In the genomic region with DNA sequence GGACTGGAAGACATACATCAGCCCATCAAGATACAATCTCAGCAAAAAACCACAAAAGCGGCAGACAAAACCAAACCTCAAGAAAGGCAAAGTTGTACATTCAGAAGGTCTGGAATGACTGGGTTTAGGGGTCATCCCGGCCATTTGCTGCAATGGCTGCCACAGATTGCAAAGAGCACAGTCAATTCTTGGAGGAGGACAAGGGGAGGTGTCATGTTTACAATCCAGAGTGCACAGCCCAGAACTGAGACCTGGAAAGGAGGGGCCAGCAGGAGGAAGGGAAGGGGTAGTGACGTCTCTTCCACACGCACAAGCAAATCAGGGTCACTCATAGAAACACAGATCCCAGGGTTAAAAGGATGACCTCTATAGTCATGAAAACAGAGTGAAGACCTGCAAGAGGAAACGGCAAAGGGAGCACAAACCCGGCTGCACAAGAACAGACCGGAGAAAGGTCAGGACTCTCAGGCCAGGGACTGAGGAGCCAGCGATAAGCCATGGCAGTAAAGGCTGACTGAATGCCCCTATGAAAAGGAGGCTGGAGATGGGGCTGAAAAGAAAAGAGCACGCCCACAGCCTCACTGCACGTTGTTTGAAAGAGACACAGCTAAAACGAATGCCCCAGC, we compare ENCODE assay signal across 20 cellular contexts. TPM values are rescaled to one million over a fixed set of nuclear protein-coding genes. Genes with fewer than 3 reads are reported as not detected.
DNase-seq lines count a peak whose midpoint lies in the region; ATAC-seq and TF ChIP-seq lines count a peak whose summit lies in the region.
"Had no signal": no experiment of that assay in that cellular context is flagged by ENCODE, and none has a peak within 500 bp of the region (broad histone marks: within the 10 kb centered on the region; RNA-seq: fewer than 3 reads in every experiment).

No MANE protein-coding gene starts in this region.

- no peak overlapping the region for H3K9ac ChIP-seq in mammary epithelial cell (ENCODE audit: insufficient read depth, low read length)

- H3K4me1 ChIP-seq in mammary epithelial cell (ENCODE audit: insufficient read depth, low read length) (no peaks in the 10 kb centered on the region), breast epithelium (no peaks in the 10 kb centered on the region), right lobe of liver (no peaks in the 10 kb centered on the region)
- H3K4me1 ChIP-seq: vagina had no signal

- H3K27ac ChIP-seq in mammary epithelial cell (ENCODE audit: insufficient read depth, low read depth, low read length) = no peak overlapping the region
- H3K27ac ChIP-seq in breast epithelium = no peak overlapping the region
- no peak overlapping the region for H3K27ac ChIP-seq in right lobe of liver
- H3K27ac ChIP-seq: coronary artery, vagina, VCaP had no signal

- H3K36me3 ChIP-seq in mammary epithelial cell (ENCODE audit: insufficient read depth, low read length) = no peaks in the 10 kb centered on the region
- H3K36me3 ChIP-seq in breast epithelium = no peaks in the 10 kb centered on the region
- H3K36me3 ChIP-seq in right lobe of liver = no peaks in the 10 kb centered on the region
- H3K36me3 ChIP-seq: vagina had no signal

- no peak overlapping the region for H3K27ac Mint-ChIP-seq in stimulated activated effector memory CD8-positive, alpha-beta T cell treated with anti-CD3 and anti-CD28 coated beads, Interleukin-12 subunit alpha, Interleukin-12 subunit beta, amount 100 ng/mL, for 72 hours
- H3K27ac Mint-ChIP-seq: CD4-positive, alpha-beta T cell had no signal

- no peak for TF ChIP-seq POLR2A in breast epithelium (IDR thresholded peaks at IDR 0.05)
- TF ChIP-seq POLR2A in right lobe of liver (IDR thresholded peaks at IDR 0.05) = no peak

- H3K27me3 ChIP-seq in mammary epithelial cell (ENCODE audit: insufficient read depth, low read length) (no peaks in the 10 kb centered on the region), breast epithelium (peaks cover 0 to 2% of the 10 kb centered on the region in 2 donors), right lobe of liver (no peaks in the 10 kb centered on the region)
- H3K27me3 ChIP-seq: vagina had no signal

- dilution Hi-C loops in mammary epithelial cell (cut with HindIII; ENCODE audit: low sequenced_read_pairs) = loop anchor here (5.0 to 25.0 kb wide), 3 partner anchors 65 to 223 kb away; no protein-coding TSS in a partner anchor

- H3K36me3 Mint-ChIP-seq in stimulated activated effector memory CD8-positive, alpha-beta T cell treated with anti-CD3 and anti-CD28 coated beads, Interleukin-12 subunit alpha, Interleukin-12 subunit beta, amount 100 ng/mL, for 72 hours = no peaks in the 10 kb centered on the region

- BruUV-seq in mammary epithelial cell (replicated peaks; lab: Mats Ljungman, UMichigan) = no TSS peak

- no peak overlapping the region for H2AFZ ChIP-seq in mammary epithelial cell (ENCODE audit: low read depth, low read length)

- ATAC-seq in right lobe of liver (peak; percentile 67 to 90 (median 80)), HG03025 (IDR thresholded peaks at IDR 0.05; ENCODE audit: low FRiP score, unreplicated experiment) (no peak)
- ATAC-seq in stimulated activated effector memory CD8-positive, alpha-beta T cell treated with anti-CD3 and anti-CD28 coated beads, Interleukin-12 subunit alpha, Interleukin-12 subunit beta, amount 100 ng/mL, for 72 hours = peak; percentile 57
- ATAC-seq: A549, PC-3 had no signal

- H3K9me3 ChIP-seq in mammary epithelial cell (replicated peaks; ENCODE audit: insufficient read depth, low read length) (no peaks in the 10 kb centered on the region), breast epithelium (peaks cover 0 to 31% of the 10 kb centered on the region in 2 donors), right lobe of liver (peaks cover 0 to 18% (median 0%) of the 10 kb centered on the region in 4 donors)

- TF ChIP-seq CTCF in mammary epithelial cell (conservative IDR thresholded peaks at IDR 0.05 in 1 of 2, IDR thresholded peaks at IDR 0.05 in 1 of 2; ENCODE audit: extremely low read depth in 1 of 2, insufficient read depth in 1 of 2, low read depth in 1 of 2, low read length in 2 of 2) = no peak
- no peak for TF ChIP-seq CTCF in breast epithelium (IDR thresholded peaks at IDR 0.05)
- no peak for TF ChIP-seq CTCF in cardiac fibroblast (IDR thresholded peaks at IDR 0.05; ENCODE audit: low read depth, low read length)
- no peak for TF ChIP-seq CTCF in right lobe of liver (IDR thresholded peaks at IDR 0.05)

- H3K4me1 Mint-ChIP-seq in stimulated activated effector memory CD8-positive, alpha-beta T cell treated with anti-CD3 and anti-CD28 coated beads, Interleukin-12 subunit alpha, Interleukin-12 subunit beta, amount 100 ng/mL, for 72 hours = peaks cover 6% of the 10 kb centered on the region

- peak; percentile 20 for DNase-seq in mammary epithelial cell
- no peak for DNase-seq in breast epithelium (ENCODE audit: low spot score in 2 of 2)
- peak; percentile 7 to 15 for DNase-seq in cardiac fibroblast (ENCODE audit: low read depth in 2 of 2)
- peak; percentile 26 to 41 (median 27) for DNase-seq in right lobe of liver
- no peak for DNase-seq in stimulated activated effector memory CD8-positive, alpha-beta T cell treated with anti-CD3 and anti-CD28 coated beads, Interleukin-12 subunit alpha, Interleukin-12 subunit beta, amount 100 ng/mL, for 72 hours (ENCODE audit: low spot score in 2 of 2)
- DNase-seq in activated naive CD4-positive, alpha-beta T cell treated with anti-CD3 and anti-CD28 coated beads, Interleukin-2, amount 50 U/mL, for 16 hours = no peak
- no peak for DNase-seq in iPS-NIHi7 (ENCODE audit: extremely low spot score)
- DNase-seq: activated effector memory CD4-positive, alpha-beta T cell treated with anti-CD3 and anti-CD28 coated beads, Interleukin-2, amount 50 U/mL, for 16 hours; CD4-positive, alpha-beta T cell; MV-4-11; NCI-H2081 treated with DMSO at 0.1 percent for 48 hours; PC-3; SW 1271 had no signal

- intact Hi-C loops in mammary epithelial cell (cut with micrococcal nuclease) = no loop called here
- intact Hi-C loops in breast epithelium (cut with DNase I; ENCODE audit: low total_unique reads) = no loop called here
- intact Hi-C loops in right lobe of liver (cut with DNase I) = no loop called here

- H3K4me2 ChIP-seq in mammary epithelial cell (ENCODE audit: insufficient read depth, low read depth, low read length) = no peak overlapping the region
- H3K4me2 ChIP-seq: A549 had no signal

- 57% methylated on average over 10 of the region's 11 CpGs for WGBS in mammary epithelial cell (ENCODE audit: low coverage, missing lambda C conversion rate)
- 30% methylated on average over 10 of the region's 11 CpGs for WGBS in right lobe of liver (ENCODE audit: insufficient coverage, low coverage, low lambda C conversion rate, missing lambda C conversion rate)

- CTCF ChIA-PET in mammary epithelial cell (lab: Charles Lee; ENCODE audit: low non-redundant PET) = no interaction called here

- no peaks in the 10 kb centered on the region for H3K79me2 ChIP-seq in mammary epithelial cell (ENCODE audit: insufficient read depth, low read length)

- H3K9me3 Mint-ChIP-seq in stimulated activated effector memory CD8-positive, alpha-beta T cell treated with anti-CD3 and anti-CD28 coated beads, Interleukin-12 subunit alpha, Interleukin-12 subunit beta, amount 100 ng/mL, for 72 hours = peaks cover 17% of the 10 kb centered on the region

- H4K20me1 ChIP-seq in mammary epithelial cell (ENCODE audit: insufficient read depth, low read length) = no peaks in the 10 kb centered on the region

- H3K4me3 ChIP-seq in mammary epithelial cell (replicated peaks in 1 of 3; ENCODE audit: insufficient read depth in 1 of 3, low read depth in 2 of 3, low read length in 3 of 3) (no peak overlapping the region), breast epithelium (no peak overlapping the region), cardiac fibroblast (replicated peaks in 1 of 2; ENCODE audit: low read depth in 2 of 2, low read length in 2 of 2) (no peak overlapping the region), right lobe of liver (no peak overlapping the region)
- H3K4me3 ChIP-seq: A549, coronary artery, vagina had no signal

- in situ Hi-C loops in mammary epithelial cell (cut with MboI; ENCODE audit: low sequenced_read_pairs in 2 of 2) = no loop called here

- no peak overlapping the region for H3K4me3 Mint-ChIP-seq in stimulated activated effector memory CD8-positive, alpha-beta T cell treated with anti-CD3 and anti-CD28 coated beads, Interleukin-12 subunit alpha, Interleukin-12 subunit beta, amount 100 ng/mL, for 72 hours
- H3K4me3 Mint-ChIP-seq: CD4-positive, alpha-beta T cell had no signal

RNA-seq across cellular contexts. Expression of a gene that starts 18.2 kb away (rescaled TPM):
- not detected for total RNA-seq in mammary epithelial cell
- under 0.01 TPM for polyA plus RNA-seq in mammary epithelial cell
- polyA minus RNA-seq in mammary epithelial cell = not detected
- not detected for total RNA-seq in breast epithelium
- not detected for total RNA-seq in right lobe of liver
- total RNA-seq: CD4-positive, alpha-beta T cell; epithelial cell of proximal tubule; pulmonary artery endothelial cell; vagina had no signal

Comparison
In these comparisons a context has a peak if more than half of its experiments do, and no peak if none do; other contexts are left out.
1. DNase-seq: peak in mammary epithelial cell (single experiment), cardiac fibroblast (2 of 2) and right lobe of liver (3 of 3); none in breast epithelium (0 of 2), stimulated activated effector memory CD8-positive, alpha-beta T cell treated with anti-CD3 and anti-CD28 coated beads, Interleukin-12 subunit alpha, Interleukin-12 subunit beta, amount 100 ng/mL, for 72 hours (0 of 2), activated naive CD4-positive, alpha-beta T cell treated with anti-CD3 and anti-CD28 coated beads, Interleukin-2, amount 50 U/mL, for 16 hours (single experiment) and iPS-NIHi7 (single experiment).